8 cellular contexts compared by ENCODE assay signal in genomic region chr10:50624866-50625491, GRCh38. TPM values are rescaled to one million over a fixed set of nuclear protein-coding genes. Genes with fewer than 3 reads are reported as not detected.
DNase-seq lines count a peak whose midpoint lies in the region; ATAC-seq, FAIRE-seq and TF ChIP-seq lines count a peak whose summit lies in the region.

No MANE protein-coding gene starts in this region.

- H3K36me3 ChIP-seq in kidney (ENCODE audit: control insufficient read depth in 1 of 2, insufficient read depth in 2 of 2, low read length in 2 of 2), result no peaks in the 10 kb centered on the region

- peaks cover 7 to 9% of the 10 kb centered on the region in 2 donors for H3K4me1 ChIP-seq in kidney (ENCODE audit: control insufficient read depth in 1 of 2, insufficient read depth in 1 of 2, low read depth in 1 of 2, low read length in 2 of 2)

- H3K4me1 Mint-ChIP-seq in WTC11, result peaks cover 70% of the 10 kb centered on the region
- peaks cover 20% of the 10 kb centered on the region for H3K4me1 Mint-ChIP-seq in central memory CD8-positive, alpha-beta T cell

- peak; percentile 79 for TF ChIP-seq CTCF in AG04450 (IDR thresholded peaks at IDR 0.05; ENCODE audit: low read depth, low read length)
- TF ChIP-seq CTCF in WTC11 (IDR thresholded peaks at IDR 0.05), result no peak
- peak; percentile 46 for TF ChIP-seq CTCF in kidney (IDR thresholded peaks at IDR 0.05; ENCODE audit: borderline replicate concordance, extremely low read depth, insufficient read depth)

- POLR2A ChIA-PET in AG04450 (lab: Yijun Ruan, JAX), result interaction anchor here (0.6 to 4.5 kb wide), 12 partner anchors 11 to 264 kb away, joined by 3 to 35 read pairs (median 4); no protein-coding TSS in a partner anchor
- POLR2A ChIA-PET in WTC11 (lab: Charles Lee), result interaction anchor here (0.6 to 1.1 kb wide), 4 partner anchors 13 to 208 kb away, joined by 3 to 4 read pairs (median 4); no protein-coding TSS in a partner anchor

- H3K4me3 Mint-ChIP-seq in WTC11, result peak overlapping the region; percentile 86
- H3K4me3 Mint-ChIP-seq in central memory CD8-positive, alpha-beta T cell, result peak overlapping the region; percentile 92

- H3K9me3 Mint-ChIP-seq in WTC11, result peaks cover 3% of the 10 kb centered on the region; the same call in 1 of the 2 replicates
- H3K9me3 Mint-ChIP-seq in central memory CD8-positive, alpha-beta T cell, result no peaks in the 10 kb centered on the region

- H3K27ac ChIP-seq in AG04450 (ENCODE audit: low read depth, low read length) (peak overlapping the region; percentile 99), kidney (ENCODE audit: low read depth in 2 of 2, low read length in 2 of 2) (peak overlapping the region; percentile 99 to 100)

- H3K4me3 ChIP-seq in AG04450 (ENCODE audit: low read depth, low read length), result peak overlapping the region; percentile 81
- H3K4me3 ChIP-seq in kidney (ENCODE audit: low read length in 2 of 2), result peak overlapping the region; percentile 88 to 92

- CTCF ChIA-PET in AG04450 (lab: Charles Lee) (interaction anchor here (1.0 to 1.1 kb wide), 3 partner anchors 68 to 256 kb away, joined by 3 to 9 read pairs (median 3); no protein-coding TSS in a partner anchor), WTC11 (lab: Charles Lee) (interaction anchor here (0.8 to 1.1 kb wide), 3 partner anchors 10 to 35 kb away, joined by 3 to 4 read pairs (median 3); no protein-coding TSS in a partner anchor)

- no peak for DNase-seq in AG04450 (ENCODE audit: low read depth, low spot score)
- peak; percentile 64 for DNase-seq in GM18507 (ENCODE audit: extremely low spot score, insufficient read length, low read depth)
- peak; percentile 43 for DNase-seq in NCI-H2029 (lab: John Stamatoyannopoulos, UW)
- DNase-seq in WTC11 (ENCODE audit: low spot score), result peak; percentile 73
- peak; percentile 40 to 55 for DNase-seq in central memory CD8-positive, alpha-beta T cell (ENCODE audit: low spot score in 2 of 2)
- DNase-seq in kidney, result no peak
- DNase-seq in stimulated activated CD4-positive, alpha-beta T cell treated with anti-CD3 and anti-CD28 coated beads, Interleukin-1b, Interleukin-23, amount 100 ng/mL, for 48 hours, result peak; percentile 56

- no peaks in the 10 kb centered on the region for H3K27me3 Mint-ChIP-seq in WTC11 (ENCODE audit: low read depth)
- no peaks in the 10 kb centered on the region for H3K27me3 Mint-ChIP-seq in central memory CD8-positive, alpha-beta T cell

- peak overlapping the region; percentile 57 to 98 for H3K9ac ChIP-seq in kidney (ENCODE audit: low read length in 2 of 2)

- peak overlapping the region; percentile 100 for H3K27ac Mint-ChIP-seq in WTC11
- peak overlapping the region; percentile 93 for H3K27ac Mint-ChIP-seq in central memory CD8-positive, alpha-beta T cell (ENCODE audit: low read depth)

- FAIRE-seq in GM18507 (lab: Jason Lieb, UNC) (peak; percentile 85), kidney (lab: Jason Lieb, UNC) (no peak)

- H3K27me3 ChIP-seq in AG04450 (ENCODE audit: control insufficient read depth, insufficient read depth, low read length), result no peaks in the 10 kb centered on the region

- no peaks in the 10 kb centered on the region for H3K36me3 Mint-ChIP-seq in WTC11
- H3K36me3 Mint-ChIP-seq in central memory CD8-positive, alpha-beta T cell (ENCODE audit: insufficient read depth), result peaks cover 25% of the 10 kb centered on the region

- ATAC-seq in HG02938 (IDR thresholded peaks at IDR 0.05; ENCODE audit: unreplicated experiment), result peak; percentile 44
- ATAC-seq in WTC11, result peak; percentile 42
- peak; percentile 48 for ATAC-seq in central memory CD8-positive, alpha-beta T cell (replicated peaks; ENCODE audit: extremely low read depth, poor library complexity, severe bottlenecking)

- intact Hi-C loops in kidney (cut with DNase I), result no loop called here

- H3K9me3 ChIP-seq in AG04450 (ENCODE audit: control insufficient read depth, insufficient read depth, low read length) (no peaks in the 10 kb centered on the region; the same call in 1 of the 2 replicates), kidney (ENCODE audit: control insufficient read depth in 1 of 2, low read length in 2 of 2) (no peaks in the 10 kb centered on the region)

TF ChIP-seq in WTC11, 78 proteins besides CTCF, POLR2A, EP300 and RAD21 (continues in another document):
- TF ChIP-seq E2F5 (CRISPR knock-in tag; IDR thresholded peaks at IDR 0.05) (peak; percentile 8; the same call in 1 of the 2 replicates), PRDM15 (CRISPR knock-in tag; IDR thresholded peaks at IDR 0.05) (peak; percentile 24; the same call in 1 of the 2 replicates), FOXP1 (CRISPR knock-in tag; IDR thresholded peaks at IDR 0.05; ENCODE audit: borderline replicate concordance) (peak; percentile 93), TCF7 (CRISPR knock-in tag; IDR thresholded peaks at IDR 0.05; ENCODE audit: low read depth) (no peak; the same call in 1 of the 2 replicates), JUN (CRISPR knock-in tag; IDR thresholded peaks at IDR 0.05) (0 out of 2 replicates have a peak, but pooled peaks have one; percentile 66), USF1 (CRISPR knock-in tag; IDR thresholded peaks at IDR 0.05) (peak; percentile 92), USF2 (CRISPR knock-in tag; IDR thresholded peaks at IDR 0.05) (peak; percentile 95), IRF2 (CRISPR knock-in tag; IDR thresholded peaks at IDR 0.05; ENCODE audit: borderline replicate concordance, low read depth) (0 out of 2 replicates have a peak, but pooled peaks have one; percentile 24), HMGXB4 (CRISPR knock-in tag; IDR thresholded peaks at IDR 0.05) (0 out of 2 replicates have a peak, but pooled peaks have one; percentile 27)

RNA-seq across cellular contexts. Expression of gene SGMS1, which starts 1.2 kb away (rescaled TPM):
- 16.0 and 17.7 TPM in 2 replicates for polyA plus RNA-seq in AG04450 (2011; rRNA removed)
- polyA minus RNA-seq in AG04450 (2011; rRNA and poly(A)+ RNA removed), result 23.8 and 25.1 TPM in 2 replicates
- total RNA-seq in WTC11 (2021), result 12.4 to 14.0 TPM (median 13.2 TPM) in 3 replicates
- total RNA-seq in kidney, result 100 TPM
- 13.6 TPM for polyA plus RNA-seq in kidney (ENCODE audit: insufficient read depth, low read depth, low replicate concordance)

Comparison
In these comparisons a context has a peak if more than half of its experiments do, and no peak if none do; other contexts are left out.
1. DNase-seq: peak in GM18507 (single experiment), NCI-H2029 (single experiment), WTC11 (single experiment), central memory CD8-positive, alpha-beta T cell (2 of 2) and stimulated activated CD4-positive, alpha-beta T cell treated with anti-CD3 and anti-CD28 coated beads, Interleukin-1b, Interleukin-23, amount 100 ng/mL, for 48 hours (single experiment); none in AG04450 (single experiment) and kidney (single experiment).
2. Peak in every context shown above with its lines, with median percentiles within 50 percentile points of each other: ATAC-seq.